In the genomic region with DNA sequence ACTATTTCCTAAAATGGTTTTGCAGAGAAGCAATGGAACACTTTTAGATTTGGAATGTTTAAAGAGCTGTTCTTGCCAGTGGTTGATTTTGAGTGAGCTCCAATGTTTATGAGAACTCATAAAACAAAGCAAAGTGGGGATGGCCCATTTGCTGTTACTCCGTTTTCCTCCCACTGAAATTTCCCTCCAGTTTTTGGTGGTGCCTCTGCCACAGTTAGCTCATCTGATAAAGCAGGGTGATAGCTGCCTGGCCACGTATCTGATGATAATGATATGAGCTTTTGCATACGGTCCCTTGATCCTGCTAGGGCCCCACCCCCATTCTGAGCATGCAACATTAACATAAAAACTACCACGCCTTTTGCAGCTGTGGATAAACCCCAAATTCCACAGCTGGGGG, we compare ENCODE assay signal across 24 cellular contexts. TPM values are rescaled to one million over a fixed set of nuclear protein-coding genes. Genes with fewer than 3 reads are reported as not detected.
DNase-seq lines count a peak whose midpoint lies in the region; ATAC-seq, FAIRE-seq and TF ChIP-seq lines count a peak whose summit lies in the region.
"Had no signal": no experiment of that assay in that cellular context is flagged by ENCODE, and none has a peak within 500 bp of the region (broad histone marks: within the 10 kb centered on the region; RNA-seq: fewer than 3 reads in every experiment).

No MANE protein-coding gene starts in this region.

- no peaks in the 10 kb centered on the region for H3K27me3 Mint-ChIP-seq in activated T-cell treated with anti-CD3 and anti-CD28 coated beads, Interleukin-2, amount 50 U/mL, for 72 hours (ENCODE audit: low read depth)
- H3K27me3 Mint-ChIP-seq in activated T-cell treated with anti-CD3 and anti-CD28 coated beads, Interleukin-2, amount 50 U/mL, for 24 hours, result no peaks in the 10 kb centered on the region
- H3K27me3 Mint-ChIP-seq: CD4-positive, CD25-positive, alpha-beta regulatory T cell; T-cell had no signal

- in situ Hi-C loops in GM12878 (cut with MboI), result no loop called here

- TF ChIP-seq POLR2A in GM12878 (IDR thresholded peaks at IDR 0.05; ENCODE audit: low read depth, low read length) (no peak), vagina (IDR thresholded peaks at IDR 0.05) (no peak)

- H3K79me2 ChIP-seq in GM12878 (ENCODE audit: control insufficient read depth, insufficient read depth, low read length), result peaks cover 64% of the 10 kb centered on the region

- peaks cover 5 to 36% of the 10 kb centered on the region in 2 donors for H3K36me3 Mint-ChIP-seq in activated T-cell treated with anti-CD3 and anti-CD28 coated beads, Interleukin-2, amount 50 U/mL, for 72 hours (ENCODE audit: insufficient read depth in 2 of 2)
- H3K36me3 Mint-ChIP-seq in activated T-cell treated with anti-CD3 and anti-CD28 coated beads, Interleukin-2, amount 50 U/mL, for 24 hours (ENCODE audit: low read depth), result peaks cover 99% of the 10 kb centered on the region

- no peaks in the 10 kb centered on the region for H3K9me3 ChIP-seq in GM12878 (replicated peaks; ENCODE audit: control insufficient read depth, insufficient read depth, low read length)
- H3K9me3 ChIP-seq in vagina, result no peaks in the 10 kb centered on the region
- H3K9me3 ChIP-seq: A549, Caco-2, SK-N-SH had no signal

- H3K27ac Mint-ChIP-seq in activated T-cell treated with anti-CD3 and anti-CD28 coated beads, Interleukin-2, amount 50 U/mL, for 72 hours, result peak overlapping the region; percentile 36
- H3K27ac Mint-ChIP-seq in activated T-cell treated with anti-CD3 and anti-CD28 coated beads, Interleukin-2, amount 50 U/mL, for 24 hours, result no peak overlapping the region

- H3K27me3 ChIP-seq in GM12878 (replicated peaks in 1 of 2; ENCODE audit: control insufficient read depth in 2 of 2, insufficient read depth in 2 of 2, low read length in 1 of 2) (no peaks in the 10 kb centered on the region), vagina (no peaks in the 10 kb centered on the region)

- H3K4me1 ChIP-seq in GM12878 (ENCODE audit: control insufficient read depth, insufficient read depth, low read length), result peaks cover 6% of the 10 kb centered on the region
- peaks cover 33% of the 10 kb centered on the region for H3K4me1 ChIP-seq in vagina
- H3K4me1 ChIP-seq: A549, Caco-2 had no signal

- 99% methylated on average over 4 of the region's 4 CpGs for WGBS in GM12878 (ENCODE audit: insufficient coverage, insufficient replicate concordance, low lambda C conversion rate, missing lambda C conversion rate)

- H3K27ac ChIP-seq in GM12878 (ENCODE audit: control insufficient read depth, insufficient read depth), result no peak overlapping the region
- peak overlapping the region; percentile 20 for H3K27ac ChIP-seq in vagina
- H3K27ac ChIP-seq: A549 had no signal

- TF ChIP-seq CTCF in GM12878 (IDR thresholded peaks at IDR 0.05 in 2 of 3, conservative IDR thresholded peaks at IDR 0.05 in 1 of 3; ENCODE audit: control insufficient read depth in 2 of 3, extremely low read depth in 1 of 3, insufficient read depth in 1 of 3, low read depth in 3 of 3, low read length in 3 of 3) (no peak), vagina (IDR thresholded peaks at IDR 0.05) (no peak)

- no peak overlapping the region for H3K4me3 Mint-ChIP-seq in activated T-cell treated with anti-CD3 and anti-CD28 coated beads, Interleukin-2, amount 50 U/mL, for 72 hours
- no peak overlapping the region for H3K4me3 Mint-ChIP-seq in activated T-cell treated with anti-CD3 and anti-CD28 coated beads, Interleukin-2, amount 50 U/mL, for 24 hours
- H3K4me3 Mint-ChIP-seq: CD4-positive, CD25-positive, alpha-beta regulatory T cell; T-cell had no signal

- intact Hi-C loops in GM12878 (cut with micrococcal nuclease; ENCODE audit: unreplicated experiment) (loop anchor here (5.0 to 10.0 kb wide), 2 partner anchors 36 to 1127 kb away; no protein-coding TSS in a partner anchor), vagina (cut with DNase I) (no loop called here)

- H3K36me3 ChIP-seq in GM12878 (ENCODE audit: control insufficient read depth in 2 of 2, insufficient read depth in 2 of 2, low read length in 1 of 2) (peaks cover 9 to 35% of the 10 kb centered on the region in 2 experiments), vagina (no peaks in the 10 kb centered on the region)

- H3K4me3 ChIP-seq in GM12878 (0 out of 2 replicates have a peak overlapping the region, but pooled peaks have one; percentile 29), vagina (no peak overlapping the region)
- H3K4me3 ChIP-seq: A549 had no signal

- no peak overlapping the region for H3K4me2 ChIP-seq in GM12878 (ENCODE audit: control insufficient read depth, insufficient read depth)
- H3K4me2 ChIP-seq: A549, SK-N-SH had no signal

- no peak overlapping the region for H2AFZ ChIP-seq in GM12878 (ENCODE audit: control insufficient read depth, low read depth, low read length)

- H3K9me3 Mint-ChIP-seq in activated T-cell treated with anti-CD3 and anti-CD28 coated beads, Interleukin-2, amount 50 U/mL, for 72 hours, result no peaks in the 10 kb centered on the region
- H3K9me3 Mint-ChIP-seq in activated T-cell treated with anti-CD3 and anti-CD28 coated beads, Interleukin-2, amount 50 U/mL, for 24 hours, result no peaks in the 10 kb centered on the region
- H3K9me3 Mint-ChIP-seq: CD4-positive, CD25-positive, alpha-beta regulatory T cell; T-cell had no signal

- DNase-seq in activated T-cell treated with anti-CD3 and anti-CD28 coated beads, Interleukin-2, amount 50 U/mL, for 72 hours, result no peak
- DNase-seq in activated T-cell treated with anti-CD3 and anti-CD28 coated beads, Interleukin-2, amount 50 U/mL, for 24 hours, result no peak
- DNase-seq in NCI-H526 treated with DMSO at 0.1 percent for 48 hours (lab: John Stamatoyannopoulos, UW) (peak; percentile 86), GM12878 (ENCODE audit: low read depth, low spot score) (no peak), vagina (ENCODE audit: extremely low spot score in 2 of 2) (no peak)
- no peak for DNase-seq in activated CD4-positive, alpha-beta T cell treated with anti-CD3 and anti-CD28 coated beads for 1 hour
- DNase-seq in effector CD8-positive, alpha-beta T cell (lab: John Stamatoyannopoulos, UW), result no peak
- DNase-seq: Caco-2; CD4-positive, CD25-positive, alpha-beta regulatory T cell; DMS153; IMR-90; NCI-H1048; NCI-H1436 treated with DMSO at 0.1 percent for 48 hours; NCI-H2081; NCI-H510A; Right ventricle myocardium superior; SK-N-SH; T-cell had no signal

- H3K9ac ChIP-seq in GM12878 (ENCODE audit: control insufficient read depth, insufficient read depth, low read length), result no peak overlapping the region
- H3K9ac ChIP-seq: SK-N-SH had no signal

- H4K20me1 ChIP-seq in GM12878 (ENCODE audit: control insufficient read depth, insufficient read depth), result peaks cover 14% of the 10 kb centered on the region

- SMC1A ChIA-PET in GM12878 (lab: Charles Lee; ENCODE audit: uncharacterized antibody, unreplicated experiment), result interaction anchor here (0.6 to 14.9 kb wide), 14 partner anchors 8 to 566 kb away, joined by 3 to 187 read pairs (median 20); partner anchors contain the start of gene MCUR1

- POLR2A ChIA-PET in GM12878 (lab: Charles Lee), result interaction anchor here (0.8 to 2.3 kb wide), 7 partner anchors 8 to 55 kb away, joined by 3 to 13 read pairs (median 3); partner anchors contain the start of gene CD83

- no peak for TF ChIP-seq EP300 in GM12878 (IDR thresholded peaks at IDR 0.05; ENCODE audit: borderline replicate concordance in 1 of 2, control insufficient read depth in 1 of 2, low read depth in 2 of 2, low read length in 2 of 2)

- FAIRE-seq in GM12878 (lab: Jason Lieb, UNC), result no peak
- FAIRE-seq: A549, GM12891, GM18507, H54, RCC 7860 had no signal

- TF ChIP-seq RAD21 in GM12878 (IDR thresholded peaks at IDR 0.05; ENCODE audit: insufficient read depth, low read depth, low read length), result no peak

- RAD21 ChIA-PET in GM12878 (lab: Charles Lee; ENCODE audit: unreplicated experiment), result interaction anchor here (0.7 to 6.2 kb wide), 10 partner anchors 8 to 333 kb away, joined by 3 to 55 read pairs (median 7); partner anchors contain the start of gene CD83

- no peak for ATAC-seq in activated T-cell treated with anti-CD3 and anti-CD28 coated beads, Interleukin-2, amount 50 U/mL, for 72 hours (replicated peaks in 1 of 2)
- ATAC-seq in GM12878, result 0 out of 3 replicates have a peak, but pooled peaks have one; percentile 1
- no peak for ATAC-seq in HG03442 (IDR thresholded peaks at IDR 0.05; ENCODE audit: unreplicated experiment)
- ATAC-seq: A549, T-cell had no signal

- peaks cover 58% of the 10 kb centered on the region for H3K4me1 Mint-ChIP-seq in activated T-cell treated with anti-CD3 and anti-CD28 coated beads, Interleukin-2, amount 50 U/mL, for 72 hours (ENCODE audit: low read depth)
- H3K4me1 Mint-ChIP-seq in activated T-cell treated with anti-CD3 and anti-CD28 coated beads, Interleukin-2, amount 50 U/mL, for 24 hours (ENCODE audit: low read depth), result peaks cover 50% of the 10 kb centered on the region

- CTCF ChIA-PET in GM12878 (lab: Yijun Ruan, JAX), result interaction anchor here (0.8 to 14.6 kb wide), 10 partner anchors 16 to 219 kb away, joined by 3 to 204 read pairs (median 12); no protein-coding TSS in a partner anchor

- no TSS peak for BruUV-seq in GM12878 (replicated peaks; lab: Mats Ljungman, UMichigan)

TF ChIP-seq in GM12878, 131 proteins besides CTCF, POLR2A, EP300 and RAD21:
- no peak for TF ChIP-seq ZNF384 (IDR thresholded peaks at IDR 0.05; ENCODE audit: borderline replicate concordance, low read depth, low read length)
- TF ChIP-seq MTA3 (IDR thresholded peaks at IDR 0.05; ENCODE audit: borderline replicate concordance, low read length), result no peak
- peak; percentile 59 for TF ChIP-seq POLR2AphosphoS5 (IDR thresholded peaks at IDR 0.05; ENCODE audit: low read length)
- no peak for TF ChIP-seq SIN3A (IDR thresholded peaks at IDR 0.05; ENCODE audit: low read depth, low read length)

RNA-seq across cellular contexts. Expression of gene CD83, which starts 10.4 kb away (rescaled TPM):
- total RNA-seq in activated T-cell treated with anti-CD3 and anti-CD28 coated beads, Interleukin-2, amount 50 U/mL, for 72 hours, result 10 to 100 TPM; 19.9 to 26.6 TPM
- total RNA-seq in GM12878 (2013; cell fraction: nucleolus; rRNA removed), result 204 and 206 TPM in 2 replicates
- total RNA-seq in GM12878 (2014; rRNA removed) (161 and 190 TPM in 2 replicates), GM12878 (2014; rRNA removed; fragmentation: Illumina TruSeq; extraction: Trizol) (126 and 127 TPM in 2 replicates), GM12878 (2021) (128 and 132 TPM in 2 replicates), vagina (26.0 TPM)
- polyA plus RNA-seq in GM12878 (2011; ENCODE audit: low read depth), result 62.9 TPM
- polyA plus RNA-seq in GM12878 (2011; rRNA removed) (121 and 129 TPM in 2 replicates), GM12878 (2014; fragmentation: Illumina TruSeq; extraction: Trizol) (170 and 198 TPM in 2 replicates), GM12878 (2014; fragmentation: Nextera tagmentation; extraction: Ambion mirVana) (100 to 1,000 TPM; 120 to 174 TPM), GM12878 (2014; rRNA removed) (158 and 173 TPM in 2 replicates), GM12878 (2016; fragmentation: Nextera tagmentation; extraction: Ambion mirVana) (10 to 100 TPM; 76.1 to 78.6 TPM)
- 61.3 and 73.0 TPM in 2 replicates for polyA plus RNA-seq in GM12878 (2011; cell fraction: cytosol; rRNA removed)
- 61.7 and 74.8 TPM in 2 replicates for polyA plus RNA-seq in GM12878 (2011; cell fraction: nucleus; rRNA removed)
- 55.9 and 78.6 TPM in 2 replicates for polyA plus RNA-seq in GM12878 (2012)
- 48.8 and 53.4 TPM in 2 replicates for polyA minus RNA-seq in GM12878 (2011; rRNA and poly(A)+ RNA removed)
- 16.2 and 18.5 TPM in 2 replicates for polyA minus RNA-seq in GM12878 (2011; cell fraction: cytosol; rRNA and poly(A)+ RNA removed)
- polyA minus RNA-seq in GM12878 (2011; cell fraction: nucleus; rRNA and poly(A)+ RNA removed), result 14.9 and 19.7 TPM in 2 replicates
